ENCODE assay signal across 22 cellular contexts in the genomic region with DNA sequence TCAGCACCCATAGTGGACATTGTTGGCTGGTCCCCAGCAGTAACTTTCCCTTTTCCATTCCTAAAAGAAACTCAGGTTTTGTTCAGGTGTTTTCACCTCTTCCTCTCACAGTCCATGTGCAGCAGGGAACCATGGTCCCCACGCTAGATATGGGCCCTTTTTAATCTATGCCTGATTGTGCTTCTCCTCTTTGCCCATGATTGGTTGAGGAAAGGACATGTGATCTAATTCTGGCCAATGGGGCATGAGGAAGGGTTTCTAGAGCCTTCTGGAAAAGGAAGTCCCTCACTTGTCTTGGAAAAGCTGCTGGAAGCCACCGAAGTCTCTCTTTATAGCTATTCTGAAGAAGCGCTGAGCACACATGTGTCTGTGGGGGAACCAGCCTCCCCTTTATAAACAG.
"Had no signal": no experiment of that assay in that cellular context is flagged by ENCODE, and none has a peak within 500 bp of the region (broad histone marks: within the 10 kb centered on the region; RNA-seq: fewer than 3 reads in every experiment).

No MANE protein-coding gene starts in this region.

- H3K4me3 ChIP-seq: PC-9, Peyer's patch, SJCRH30, SK-N-MC had no signal

- DNase-seq: Kasumi-1; KG1; MV-4-11; NCI-H1092; NCI-H1417 treated with DMSO at 0.1 percent for 48 hours; NCI-H146; NCI-H1694 treated with DMSO at 0.1 percent for 48 hours; NCI-H2081; NCI-H2107; NCI-H226; NCI-H446; NCI-H510A; NCI-H524 treated with DMSO at 0.1 percent for 48 hours; NCI-H774; NK-92 treated with Interleukin-12 subunit alpha and Interleukin-12 subunit beta, amount 100 ng/mL, for 24 hours; PC-9; Peyer's patch; SHP77 treated with DMSO at 0.1 percent for 48 hours; SJCRH30; SW 1271; T-cell had no signal

- H3K27me3 ChIP-seq: Peyer's patch had no signal

- H3K4me1 ChIP-seq: Peyer's patch, SJCRH30 had no signal

- H3K27ac Mint-ChIP-seq: T-cell had no signal

- H3K36me3 Mint-ChIP-seq: T-cell had no signal

- H3K36me3 ChIP-seq: Peyer's patch, SJCRH30 had no signal

- H2AFZ ChIP-seq: PC-9 had no signal

- H3K27ac ChIP-seq: PC-9, Peyer's patch, SJCRH30, SK-N-MC had no signal

- H3K4me1 Mint-ChIP-seq: T-cell had no signal

- H3K4me2 ChIP-seq: PC-9 had no signal

- H3K4me3 Mint-ChIP-seq: T-cell had no signal

- H3K9me3 ChIP-seq: SJCRH30 had no signal
